15 cellular contexts compared by ENCODE assay signal in genomic region chr14:60488175-60488574, GRCh38. TPM values are rescaled to one million over a fixed set of nuclear protein-coding genes. Genes with fewer than 3 reads are reported as not detected.
A peak's percentile ranks its signal among the peaks of the same experiment; 100 is the strongest.
DNase-seq lines count a peak whose midpoint lies in the region; ATAC-seq and TF ChIP-seq lines count a peak whose summit lies in the region.
"Had no signal": no experiment of that assay in that cellular context is flagged by ENCODE, and none has a peak within 500 bp of the region (broad histone marks: within the 10 kb centered on the region; RNA-seq: fewer than 3 reads in every experiment).

No MANE protein-coding gene starts in this region.

- no peak for ATAC-seq in foreskin keratinocyte
- ATAC-seq: activated CD8-positive, alpha-beta T cell treated with anti-CD3 and anti-CD28 coated beads for 36 hours; naive thymus-derived CD8-positive, alpha-beta T cell had no signal

- no peak overlapping the region for H3K18ac ChIP-seq in H9 (ENCODE audit: insufficient read length, low read depth, low read length)

- H3K4me2 ChIP-seq in H9 (ENCODE audit: insufficient read depth, insufficient read length, low read length) (no peak overlapping the region), PC-9 (no peak overlapping the region)

- H2AFZ ChIP-seq in H9 (ENCODE audit: low read length): no peak overlapping the region
- no peak overlapping the region for H2AFZ ChIP-seq in PC-9

- peaks cover 11% of the 10 kb centered on the region for H3K27me3 Mint-ChIP-seq in H9 (ENCODE audit: low read depth)

- no peak overlapping the region for H4K91ac ChIP-seq in H9 (ENCODE audit: insufficient read length, low read depth, low read length)

- H2BK20ac ChIP-seq in H9 (ENCODE audit: low read depth, low read length, poor library complexity, severe bottlenecking): no peak overlapping the region

- H3K79me2 ChIP-seq in H9 (ENCODE audit: insufficient read depth, low read length): no peaks in the 10 kb centered on the region
- H3K79me2 ChIP-seq in PC-9 (ENCODE audit: low read depth): no peaks in the 10 kb centered on the region

- no peak overlapping the region for H3K4me3 Mint-ChIP-seq in H9
- H3K4me3 Mint-ChIP-seq: activated CD8-positive, alpha-beta T cell treated with anti-CD3 and anti-CD28 coated beads for 36 hours; naive thymus-derived CD8-positive, alpha-beta T cell had no signal

- peaks cover 8% of the 10 kb centered on the region for H3K23me2 ChIP-seq in H9 (ENCODE audit: insufficient read length, low read depth, low read length, poor library complexity, severe bottlenecking)

- no peaks in the 10 kb centered on the region for H3F3A ChIP-seq in PC-9 (ENCODE audit: insufficient read depth, low read depth)

- H3K27me3 ChIP-seq in BE2C (peaks cover 19% of the 10 kb centered on the region), H9 (ENCODE audit: insufficient read depth, low read length) (no peaks in the 10 kb centered on the region; the same call in 1 of the 2 replicates), PC-9 (ENCODE audit: insufficient read depth, low read depth) (no peaks in the 10 kb centered on the region), foreskin keratinocyte (peaks cover 94% of the 10 kb centered on the region)

- no TSS peak for BruUV-seq in PC-9 (replicated peaks; lab: Mats Ljungman, UMichigan)

- H4K20me1 ChIP-seq in H9 (ENCODE audit: control insufficient read depth, insufficient read depth, insufficient read length) (no peaks in the 10 kb centered on the region), PC-9 (ENCODE audit: insufficient read depth) (no peaks in the 10 kb centered on the region)

- H2BK120ac ChIP-seq in H9 (ENCODE audit: low read depth, low read length, poor library complexity, severe bottlenecking): no peak overlapping the region

- no peak overlapping the region for H3T11ph ChIP-seq in H9 (ENCODE audit: low read length)

- H3K4ac ChIP-seq in H9 (ENCODE audit: low read depth, low read length): no peak overlapping the region

- H4K8ac ChIP-seq in H9 (replicated peaks; ENCODE audit: insufficient read length, low read depth, low read length): no peak overlapping the region

- H3K4me3 ChIP-seq in BE2C (ENCODE audit: low read depth, low read length) (no peak overlapping the region), PC-9 (no peak overlapping the region)
- H3K4me3 ChIP-seq: left ventricle myocardium inferior, skin epidermis had no signal

- DNase-seq in BE2C (no peak), H9 (no peak), PC-9 (no peak), foreskin keratinocyte (no peak), GF-D8 (lab: John Stamatoyannopoulos, UW) (no peak), head of caudate nucleus (no peak)
- DNase-seq in effector CD4-positive, alpha-beta T cell: no peak
- DNase-seq: activated CD8-positive, alpha-beta T cell treated with anti-CD3 and anti-CD28 coated beads for 36 hours; brain microvascular endothelial cell; Caco-2; left ventricle myocardium inferior; naive thymus-derived CD8-positive, alpha-beta T cell; T-helper 2 cell had no signal

- H2AK5ac ChIP-seq in H9 (ENCODE audit: insufficient read length, low read length): no peak overlapping the region

- H3K56ac ChIP-seq in H9 (ENCODE audit: insufficient read length, low read depth, low read length): no peak overlapping the region

- no peaks in the 10 kb centered on the region for H3K4me1 Mint-ChIP-seq in H9

- no peaks in the 10 kb centered on the region for H3K79me1 ChIP-seq in H9 (ENCODE audit: insufficient read depth, low read depth, low read length, poor library complexity, severe bottlenecking)

- no peaks in the 10 kb centered on the region for H3K9me3 Mint-ChIP-seq in H9
- H3K9me3 Mint-ChIP-seq: activated CD8-positive, alpha-beta T cell treated with anti-CD3 and anti-CD28 coated beads for 36 hours had no signal

- H4K5ac ChIP-seq in H9 (ENCODE audit: insufficient read length, low read depth, low read length): no peak overlapping the region

- no peak overlapping the region for H2BK15ac ChIP-seq in H9 (ENCODE audit: low read depth, low read length)

- H3K9me3 ChIP-seq in BE2C (no peaks in the 10 kb centered on the region; the same call in 1 of the 2 replicates), H9 (ENCODE audit: control insufficient read depth, low read depth, low read length) (no peaks in the 10 kb centered on the region), PC-9 (ENCODE audit: insufficient read depth, low read depth) (no peaks in the 10 kb centered on the region)
- H3K9me3 ChIP-seq: Caco-2, left ventricle myocardium inferior had no signal

- no peaks in the 10 kb centered on the region for H3K4me1 ChIP-seq in BE2C
- no peaks in the 10 kb centered on the region for H3K4me1 ChIP-seq in H9 (ENCODE audit: insufficient read depth, low read length)
- no peaks in the 10 kb centered on the region for H3K4me1 ChIP-seq in PC-9 (replicated peaks; ENCODE audit: insufficient read depth)
- H3K4me1 ChIP-seq in foreskin keratinocyte: no peaks in the 10 kb centered on the region
- H3K4me1 ChIP-seq: Caco-2 had no signal

- no peak overlapping the region for H3K9ac ChIP-seq in H9 (ENCODE audit: extremely low read depth, insufficient read length, low read length)

- TF ChIP-seq CTCF in BE2C (IDR thresholded peaks at IDR 0.05; ENCODE audit: low read depth, low read length) (peak; percentile 42; the same call in 1 of the 2 replicates), H9 (conservative IDR thresholded peaks at IDR 0.05) (peak; percentile 56), PC-9 (conservative IDR thresholded peaks at IDR 0.05) (peak; percentile 53; the same call in 1 of the 2 replicates), foreskin keratinocyte (conservative IDR thresholded peaks at IDR 0.05) (peak; percentile 40)

- POLR2A ChIA-PET in PC-9 (lab: Charles Lee; ENCODE audit: unreplicated experiment): no interaction called here

- intact Hi-C loops in PC-9 (cut with micrococcal nuclease; ENCODE audit: unreplicated experiment): loop anchor here (5.0 kb wide), 2 partner anchors 136 to 301 kb away; no protein-coding TSS in a partner anchor
- intact Hi-C loops in head of caudate nucleus (cut with DNase I): no loop called here

- no peak overlapping the region for H3K14ac ChIP-seq in H9 (ENCODE audit: insufficient read depth, low read length)

- H3K27ac Mint-ChIP-seq in H9: no peak overlapping the region
- H3K27ac Mint-ChIP-seq: activated CD8-positive, alpha-beta T cell treated with anti-CD3 and anti-CD28 coated beads for 36 hours; naive thymus-derived CD8-positive, alpha-beta T cell had no signal

- H3K36me3 ChIP-seq in BE2C: no peaks in the 10 kb centered on the region
- no peaks in the 10 kb centered on the region for H3K36me3 ChIP-seq in PC-9 (ENCODE audit: low read depth)
- H3K36me3 ChIP-seq: brain microvascular endothelial cell, left ventricle myocardium inferior had no signal

- no peaks in the 10 kb centered on the region for H3K9me2 ChIP-seq in PC-9 (ENCODE audit: insufficient read depth)

- H3K27ac ChIP-seq in H9 (ENCODE audit: insufficient read length, low read depth, low read length) (no peak overlapping the region), PC-9 (no peak overlapping the region), foreskin keratinocyte (no peak overlapping the region)
- H3K27ac ChIP-seq: brain microvascular endothelial cell, left ventricle myocardium inferior, skin epidermis had no signal

- H3K23ac ChIP-seq in H9 (ENCODE audit: insufficient read length, low read depth, low read length): no peak overlapping the region

- H3K36me3 Mint-ChIP-seq in H9 (ENCODE audit: insufficient read depth in 1 of 3, low read depth in 3 of 3): no peaks in the 10 kb centered on the region

- no peak overlapping the region for H2BK12ac ChIP-seq in H9 (ENCODE audit: insufficient read length, low read depth, low read length)

- CTCF ChIA-PET in PC-9 (lab: Charles Lee): no interaction called here

- no peak overlapping the region for H2BK5ac ChIP-seq in H9 (ENCODE audit: insufficient read length, low read length)

RNA-seq across cellular contexts. Expression of gene C14orf39, which starts 2.3 kb away (rescaled TPM):
- 11.5 TPM for polyA plus RNA-seq in BE2C (2012; ENCODE audit: insufficient read depth, insufficient read length, low read depth)
- total RNA-seq in H9 (2021) (1.1 and 1.8 TPM in 2 replicates), PC-9 (2021) (not detected in 2 replicates), foreskin keratinocyte (not detected in 2 replicates)
- not detected in 2 replicates for polyA plus RNA-seq in foreskin keratinocyte
- total RNA-seq: activated CD8-positive, alpha-beta T cell treated with anti-CD3 and anti-CD28 coated beads for 36 hours; Caco-2; left ventricle myocardium inferior; naive thymus-derived CD8-positive, alpha-beta T cell had no signal
- polyA plus RNA-seq: naive thymus-derived CD8-positive, alpha-beta T cell had no signal

RNA-seq across cellular contexts. Expression of gene SIX6, which starts 20.8 kb away (rescaled TPM):
- not detected for polyA plus RNA-seq in BE2C (2012; ENCODE audit: insufficient read depth, insufficient read length, low read depth)
- total RNA-seq in H9 (2021) (not detected in 2 replicates), PC-9 (2021) (not detected in 2 replicates), foreskin keratinocyte (not detected in 2 replicates)
- not detected in 2 replicates for polyA plus RNA-seq in foreskin keratinocyte
- total RNA-seq: activated CD8-positive, alpha-beta T cell treated with anti-CD3 and anti-CD28 coated beads for 36 hours; Caco-2; left ventricle myocardium inferior; naive thymus-derived CD8-positive, alpha-beta T cell; temporal lobe had no signal
- polyA plus RNA-seq: naive thymus-derived CD8-positive, alpha-beta T cell had no signal
